Comparison of ENCODE assay signal across 14 cellular contexts in genomic region chrX:138858946-138859345, GRCh38.
"Had no signal": no experiment of that assay in that cellular context is flagged by ENCODE, and none has a peak within 500 bp of the region (broad histone marks: within the 10 kb centered on the region; RNA-seq: fewer than 3 reads in every experiment).

No MANE protein-coding gene starts in this region.

- H3K27me3 Mint-ChIP-seq: activated naive CD4-positive, alpha-beta T cell treated with anti-CD3 and anti-CD28 coated beads, Interleukin-2, amount 10 ng/mL, durations not matched to agents 7 days and 5 days; activated T-helper 17 cell treated with anti-CD3 and anti-CD28 coated beads, Interleukin-2, amount 50 U/mL, for 72 hours; effector memory CD8-positive, alpha-beta T cell; stimulated activated memory B cell treated with anti-CD40 and anti-IgM and Interleukin-4, amounts not matched to agents 10 μg/mL and 1 μg/mL and 100 μg/mL, for 72 hours; T-cell had no signal

- H3K27ac Mint-ChIP-seq: activated naive CD4-positive, alpha-beta T cell treated with anti-CD3 and anti-CD28 coated beads, Interleukin-2, amount 10 ng/mL, durations not matched to agents 7 days and 5 days; activated T-helper 17 cell treated with anti-CD3 and anti-CD28 coated beads, Interleukin-2, amount 50 U/mL, for 72 hours; effector memory CD8-positive, alpha-beta T cell; natural killer cell; stimulated activated memory B cell treated with anti-CD40 and anti-IgM and Interleukin-4, amounts not matched to agents 10 μg/mL and 1 μg/mL and 100 μg/mL, for 72 hours; T-cell had no signal

- ATAC-seq: effector memory CD8-positive, alpha-beta T cell; lower lobe of right lung; natural killer cell; right cardiac atrium; stimulated activated memory B cell treated with anti-CD40 and anti-IgM and Interleukin-4, amounts not matched to agents 10 μg/mL and 1 μg/mL and 100 μg/mL, for 72 hours; T-cell had no signal

- H3K36me3 ChIP-seq: colonic mucosa, lower lobe of right lung, tibial nerve had no signal

- H3K4me1 Mint-ChIP-seq: activated naive CD4-positive, alpha-beta T cell treated with anti-CD3 and anti-CD28 coated beads, Interleukin-2, amount 10 ng/mL, durations not matched to agents 7 days and 5 days; activated T-helper 17 cell treated with anti-CD3 and anti-CD28 coated beads, Interleukin-2, amount 50 U/mL, for 72 hours; natural killer cell; stimulated activated memory B cell treated with anti-CD40 and anti-IgM and Interleukin-4, amounts not matched to agents 10 μg/mL and 1 μg/mL and 100 μg/mL, for 72 hours; T-cell had no signal

- H3K9me3 ChIP-seq: colonic mucosa, lower lobe of right lung, tibial nerve had no signal

- H3K9me3 Mint-ChIP-seq: activated naive CD4-positive, alpha-beta T cell treated with anti-CD3 and anti-CD28 coated beads, Interleukin-2, amount 10 ng/mL, durations not matched to agents 7 days and 5 days; activated T-helper 17 cell treated with anti-CD3 and anti-CD28 coated beads, Interleukin-2, amount 50 U/mL, for 72 hours; effector memory CD8-positive, alpha-beta T cell; natural killer cell; stimulated activated memory B cell treated with anti-CD40 and anti-IgM and Interleukin-4, amounts not matched to agents 10 μg/mL and 1 μg/mL and 100 μg/mL, for 72 hours; T-cell had no signal

- H3K4me1 ChIP-seq: colonic mucosa, lower lobe of right lung, tibial nerve had no signal

- DNase-seq: activated CD4-positive, alpha-beta T cell treated with anti-CD3 and anti-CD28 coated beads for 4 hours; activated CD8-positive, alpha-beta memory T cell treated with anti-CD3 and anti-CD28 coated beads for 24 hours; activated naive CD4-positive, alpha-beta T cell treated with anti-CD3 and anti-CD28 coated beads, Interleukin-2, amount 10 ng/mL, durations not matched to agents 7 days and 5 days; colonic mucosa; effector memory CD8-positive, alpha-beta T cell; hypothalamus; lower lobe of right lung; natural killer cell; right cardiac atrium; T-cell had no signal

- H3K4me3 ChIP-seq: colonic mucosa, lower lobe of right lung, tibial nerve had no signal

- H3K27ac ChIP-seq: colonic mucosa, epithelial cell of prostate, lower lobe of right lung, tibial nerve had no signal

- H3K36me3 Mint-ChIP-seq: activated naive CD4-positive, alpha-beta T cell treated with anti-CD3 and anti-CD28 coated beads, Interleukin-2, amount 10 ng/mL, durations not matched to agents 7 days and 5 days; natural killer cell; stimulated activated memory B cell treated with anti-CD40 and anti-IgM and Interleukin-4, amounts not matched to agents 10 μg/mL and 1 μg/mL and 100 μg/mL, for 72 hours; T-cell had no signal

- H3K4me3 Mint-ChIP-seq: activated naive CD4-positive, alpha-beta T cell treated with anti-CD3 and anti-CD28 coated beads, Interleukin-2, amount 10 ng/mL, durations not matched to agents 7 days and 5 days; activated T-helper 17 cell treated with anti-CD3 and anti-CD28 coated beads, Interleukin-2, amount 50 U/mL, for 72 hours; effector memory CD8-positive, alpha-beta T cell; natural killer cell; stimulated activated memory B cell treated with anti-CD40 and anti-IgM and Interleukin-4, amounts not matched to agents 10 μg/mL and 1 μg/mL and 100 μg/mL, for 72 hours; T-cell had no signal

- H3K27me3 ChIP-seq: colonic mucosa, tibial nerve had no signal
